In genomic region chr5:58279259-58279658, GRCh38 we compare ENCODE assay signal across 31 cellular contexts.
"Had no signal": no experiment of that assay in that cellular context is flagged by ENCODE, and none has a peak within 500 bp of the region (broad histone marks: within the 10 kb centered on the region; RNA-seq: fewer than 3 reads in every experiment).

No MANE protein-coding gene starts in this region.

- H3K4me1 ChIP-seq: SJCRH30 had no signal

- H3K9me3 ChIP-seq: MG63, SJCRH30 had no signal

- H3K9ac ChIP-seq: KMS-11 had no signal

- H3K36me3 ChIP-seq: MG63 had no signal

- H3K27me3 ChIP-seq: MG63, SJCRH30 had no signal

- ATAC-seq: Panc1, Right ventricle myocardium inferior, SK-N-SH treated with all-trans-retinoic acid at 6 μM for 48 hours had no signal

- H3K27ac ChIP-seq: KMS-11, PC-9, RWPE1, SJCRH30, SK-N-MC had no signal

- H3K4me2 ChIP-seq: KMS-11, PC-9 had no signal

- DNase-seq: Karpas-422, KBM-7, MG63, MV-4-11, NCI-H1092, NCI-H1105, NCI-H1417 treated with DMSO at 0.1 percent for 48 hours, NCI-H1436 treated with DMSO at 0.1 percent for 48 hours, NCI-H1694 treated with DMSO at 0.1 percent for 48 hours, NCI-H187 treated with DMSO at 0.1 percent for 48 hours, NCI-H2029, NCI-H2081, NCI-H2171 treated with DMSO at 0.1 percent for 48 hours, NCI-H2227 treated with DMSO at 0.1 percent for 48 hours, NCI-H345, NCI-H446, NCI-H510A treated with DMSO at 0.1 percent for 48 hours, NCI-H526, NCI-H69, NCI-H748 treated with DMSO at 0.1 percent for 48 hours, NCI-H82, PC-9, SHP77, SIG-M5, SJCRH30 had no signal

- H2AFZ ChIP-seq: PC-9 had no signal

- H3K4me3 ChIP-seq: MG63, PC-9, SJCRH30, SK-N-MC had no signal
